28 cellular contexts compared by ENCODE assay signal in genomic region chr16:79191933-79192332, GRCh38.
"Had no signal": no experiment of that assay in that cellular context is flagged by ENCODE, and none has a peak within 500 bp of the region (broad histone marks: within the 10 kb centered on the region; RNA-seq: fewer than 3 reads in every experiment).

No MANE protein-coding gene starts in this region.

- H3K4me2 ChIP-seq: smooth muscle cell had no signal

- FAIRE-seq: colon, endometrium, TTC549 had no signal

- H3K9me3 ChIP-seq: body of pancreas, esophagus squamous epithelium, neutrophil, ovary, suprapubic skin, tibial artery had no signal

- ATAC-seq: activated CD4-positive, CD25-positive, alpha-beta regulatory T cell treated with anti-CD3 and anti-CD28 coated beads, Interleukin-2, amount 50 U/mL, for 24 hours; activated naive CD8-positive, alpha-beta T cell treated with anti-CD3 and anti-CD28 coated beads, Interleukin-2, amount 50 U/mL, for 24 hours; body of pancreas; heart right ventricle; sciatic nerve; stimulated activated naive B cell treated with anti-CD40 and anti-IgM and Interleukin-4, amounts not matched to agents 10 μg/mL and 1 μg/mL and 100 μg/mL, for 72 hours had no signal

- H3K36me3 ChIP-seq: esophagus squamous epithelium, heart right ventricle, neutrophil, ovary, suprapubic skin, tibial artery, WERI-Rb-1 had no signal

- H3K4me1 ChIP-seq: body of pancreas, esophagus squamous epithelium, heart right ventricle, suprapubic skin, tibial artery had no signal

- DNase-seq: activated CD4-positive, alpha-beta memory T cell treated with anti-CD3 and anti-CD28 coated beads for 36 hours; activated CD4-positive, alpha-beta T cell treated with anti-CD3 and anti-CD28 coated beads for 48 hours; activated CD8-positive, alpha-beta memory T cell treated with anti-CD3 and anti-CD28 coated beads, Interleukin-2, amount 50 U/mL, for 48 hours; activated naive CD8-positive, alpha-beta T cell treated with anti-CD3 and anti-CD28 coated beads, Interleukin-2, amount 50 U/mL, for 24 hours; activated T-cell treated with anti-CD3 and anti-CD28 coated beads, Interleukin-2, amount 50 U/mL, for 24 hours; body of pancreas; effector CD8-positive, alpha-beta T cell; esophagus squamous epithelium; foreskin melanocyte; heart right ventricle; mesendoderm; ovary; stimulated activated CD4-positive, alpha-beta T cell treated with anti-CD3 and anti-CD28 coated beads, Interleukin-1b, Interleukin-23, amount 100 ng/mL, for 48 hours; stimulated activated CD4-positive, alpha-beta T cell treated with anti-CD3 and anti-CD28 coated beads, Interleukin-4, amount 100 ng/mL, for 4 hours; stimulated activated CD8-positive, alpha-beta memory T cell treated with anti-CD3 and anti-CD28 coated beads, Interleukin-4, amount 100 ng/mL, for 48 hours; stimulated activated naive B cell treated with anti-CD40 and anti-IgM and Interleukin-4, amounts not matched to agents 10 μg/mL and 1 μg/mL and 100 μg/mL, for 72 hours; tibial artery; WERI-Rb-1 had no signal

- H3K27me3 ChIP-seq: body of pancreas, esophagus squamous epithelium, heart right ventricle, neutrophil, ovary, suprapubic skin, tibial artery had no signal

- H3K4me3 ChIP-seq: body of pancreas, esophagus squamous epithelium, heart right ventricle, lung, ovary, smooth muscle cell, suprapubic skin, tibial artery had no signal

- H3K27ac ChIP-seq: body of pancreas, epithelial cell of prostate, esophagus squamous epithelium, heart right ventricle, neutrophil, ovary, suprapubic skin, tibial artery, WERI-Rb-1 had no signal
